24 cellular contexts compared by ENCODE assay signal in the genomic region with DNA sequence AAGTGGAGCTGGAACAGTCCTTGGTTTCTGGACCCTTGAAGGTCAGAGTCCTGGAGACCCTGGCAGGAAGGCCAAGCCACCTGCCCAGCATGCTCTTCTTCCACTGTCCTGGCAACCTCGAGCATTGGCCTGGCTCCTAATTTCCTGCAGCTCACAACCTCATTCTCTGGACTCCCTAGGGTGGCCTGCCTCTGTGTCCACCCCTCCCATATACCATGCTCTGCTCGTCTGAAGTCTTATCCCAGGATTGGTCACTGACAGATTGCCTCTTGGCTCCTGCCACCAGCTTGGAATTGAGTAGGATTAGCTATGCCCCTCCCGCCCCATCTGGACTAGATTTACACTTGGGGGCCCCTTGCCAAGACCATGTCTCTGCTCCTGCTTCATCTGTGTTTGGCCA. TPM values are rescaled to one million over a fixed set of nuclear protein-coding genes. Genes with fewer than 3 reads are reported as not detected.
DNase-seq lines count a peak whose midpoint lies in the region; ATAC-seq and TF ChIP-seq lines count a peak whose summit lies in the region.
"Had no signal": no experiment of that assay in that cellular context is flagged by ENCODE, and none has a peak within 500 bp of the region (broad histone marks: within the 10 kb centered on the region; RNA-seq: fewer than 3 reads in every experiment).

No MANE protein-coding gene starts in this region.

- 34 to 43% methylated on average over 3 of the region's 3 CpGs for WGBS in body of pancreas, 2 donors

- H3K36me3 ChIP-seq in body of pancreas (replicated peaks in 1 of 2; ENCODE audit: insufficient read depth in 1 of 2, low read depth in 2 of 2), result no peaks in the 10 kb centered on the region
- H3K36me3 ChIP-seq: BLaER1, heart right ventricle, lower lobe of right lung, prostate gland, transverse colon had no signal

- peak; percentile 22 for DNase-seq in AG20443 (ENCODE audit: low spot score)
- peak; percentile 94 for DNase-seq in DMS 273 treated with DMSO at 0.1 percent for 48 hours (lab: John Stamatoyannopoulos, UW)
- peak; percentile 100 for DNase-seq in NCI-H82 treated with DMSO at 0.1 percent for 48 hours (lab: John Stamatoyannopoulos, UW; ENCODE audit: unreplicated experiment)
- peak; percentile 14 for DNase-seq in fibroblast of peridontal ligament (ENCODE audit: extremely low read depth)
- DNase-seq in activated CD4-positive, alpha-beta T cell treated with anti-CD3 and anti-CD28 coated beads, Interleukin-2, amount 50 U/mL, for 48 hours, result no peak
- DNase-seq in body of pancreas, result no peak
- no peak for DNase-seq in GM20000 (ENCODE audit: low spot score)
- DNase-seq: activated CD4-positive, alpha-beta T cell treated with anti-CD3 and anti-CD28 coated beads for 48 hours; activated CD8-positive, alpha-beta memory T cell treated with anti-CD3 and anti-CD28 coated beads for 24 hours; activated effector memory CD4-positive, alpha-beta T cell treated with anti-CD3 and anti-CD28 coated beads, Interleukin-2, amount 50 U/mL, for 16 hours; anterior cingulate cortex; HCEC 1CT; kidney; lower lobe of right lung; naive thymus-derived CD4-positive, alpha-beta T cell; NCI-H1436; NCI-H510A treated with DMSO at 0.1 percent for 48 hours; SHP77; stimulated activated CD4-positive, alpha-beta T cell treated with anti-CD3 and anti-CD28 coated beads, Interleukin-15, amount 100 ng/mL, for 24 hours; stimulated activated CD4-positive, alpha-beta T cell treated with anti-CD3 and anti-CD28 coated beads, Interleukin-4, amount 100 ng/mL, for 4 hours had no signal

- H3K27me3 ChIP-seq in body of pancreas, result no peaks in the 10 kb centered on the region
- H3K27me3 ChIP-seq: BLaER1 had no signal

- H3K4me1 ChIP-seq in body of pancreas, result no peaks in the 10 kb centered on the region
- H3K4me1 ChIP-seq: BLaER1, lower lobe of right lung, prostate gland had no signal

- ATAC-seq in body of pancreas, result no peak
- ATAC-seq: heart right ventricle; lower lobe of right lung; naive thymus-derived CD4-positive, alpha-beta T cell had no signal

- no peak for TF ChIP-seq POLR2A in body of pancreas (IDR thresholded peaks at IDR 0.05)

- H3K27ac ChIP-seq in body of pancreas, result no peak overlapping the region
- H3K27ac ChIP-seq: BLaER1, heart right ventricle, lower lobe of right lung, prostate gland, transverse colon had no signal

- TF ChIP-seq CTCF in body of pancreas (IDR thresholded peaks at IDR 0.05) (no peak), GM20000 (IDR thresholded peaks at IDR 0.05; ENCODE audit: extremely low read depth, missing control alignments) (no peak)

- no peaks in the 10 kb centered on the region for H3K9me3 ChIP-seq in body of pancreas
- H3K9me3 ChIP-seq: BLaER1, heart right ventricle, lower lobe of right lung, prostate gland, transverse colon had no signal

- intact Hi-C loops in body of pancreas (cut with DNase I), result no loop called here

- H3K4me3 ChIP-seq in body of pancreas, result no peak overlapping the region
- H3K4me3 ChIP-seq: BLaER1, heart right ventricle, lower lobe of right lung, prostate gland, transverse colon had no signal

RNA-seq across cellular contexts. Expression of gene WASF3, which starts 17.2 kb away (rescaled TPM):
- total RNA-seq in body of pancreas, result 10 to 100 TPM in 1 of 2 donors, 1 to 10 TPM in 1; 6.0 to 13.2 TPM

Comparison
In these comparisons a context has a peak if more than half of its experiments do, and no peak if none do; other contexts are left out.
1. DNase-seq: peak in AG20443 (single experiment), DMS 273 treated with DMSO at 0.1 percent for 48 hours (single experiment), NCI-H82 treated with DMSO at 0.1 percent for 48 hours (single experiment) and fibroblast of peridontal ligament (single experiment); none in activated CD4-positive, alpha-beta T cell treated with anti-CD3 and anti-CD28 coated beads, Interleukin-2, amount 50 U/mL, for 48 hours (0 of 2), body of pancreas (0 of 4) and GM20000 (single experiment).